In the genomic region with DNA sequence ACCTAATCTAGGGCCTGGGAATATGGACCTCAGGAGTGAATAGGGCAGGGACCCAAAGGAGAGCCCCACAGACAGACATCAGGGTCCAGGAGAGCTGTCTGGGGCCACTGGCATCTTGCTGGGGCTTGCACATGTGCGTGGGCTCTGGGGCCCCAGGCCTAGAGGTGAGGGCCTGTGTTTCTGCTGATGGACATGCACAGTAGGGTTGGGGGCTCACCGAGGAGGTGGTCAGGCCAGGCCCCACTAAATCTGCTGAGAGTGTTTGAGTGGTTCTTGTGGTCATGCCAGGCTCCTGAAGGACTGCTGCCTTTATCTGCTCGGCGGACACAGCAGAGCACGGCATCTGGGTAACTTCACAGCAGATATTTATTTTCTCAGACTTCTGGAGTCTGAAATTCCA, we compare ENCODE assay signal across 33 cellular contexts.
"Had no signal": no experiment of that assay in that cellular context is flagged by ENCODE, and none has a peak within 500 bp of the region (broad histone marks: within the 10 kb centered on the region; RNA-seq: fewer than 3 reads in every experiment).

No MANE protein-coding gene starts in this region.

- H3K4me3 ChIP-seq: adrenal gland, Peyer's patch, SK-N-MC had no signal

- H3K4me1 ChIP-seq: adrenal gland, Peyer's patch had no signal

- H3K9ac ChIP-seq: KMS-11 had no signal

- ATAC-seq: activated CD8-positive, alpha-beta memory T cell treated with anti-CD3 and anti-CD28 coated beads, Interleukin-2, amount 10 ng/mL, durations not matched to agents 7 days and 5 days; activated naive CD4-positive, alpha-beta T cell treated with anti-CD3 and anti-CD28 coated beads, Interleukin-2, amount 50 U/mL, for 72 hours; activated T-cell treated with anti-CD3 and anti-CD28 coated beads, Interleukin-2, amount 50 U/mL, for 72 hours; activated T-helper 17 cell treated with anti-CD3 and anti-CD28 coated beads, Interleukin-2, amount 50 U/mL, for 72 hours; PC-3 had no signal

- H3K27me3 ChIP-seq: adrenal gland, Peyer's patch had no signal

- H3K36me3 ChIP-seq: adrenal gland, Peyer's patch, WERI-Rb-1 had no signal

- H3K4me2 ChIP-seq: KMS-11 had no signal

- H3K9me3 ChIP-seq: adrenal gland, Peyer's patch had no signal

- H3K27ac ChIP-seq: adrenal gland, KMS-11, Peyer's patch, SK-N-MC, WERI-Rb-1 had no signal

- DNase-seq: activated CD4-positive, alpha-beta memory T cell treated with anti-CD3 and anti-CD28 coated beads, Interleukin-2, amount 10 ng/mL, durations not matched to agents 7 days and 5 days; activated CD4-positive, alpha-beta T cell treated with anti-CD3 and anti-CD28 coated beads for 1 hour; activated CD4-positive, alpha-beta T cell treated with anti-CD3 and anti-CD28 coated beads for 48 hours; activated CD4-positive, CD25-positive, alpha-beta regulatory T cell; activated CD8-positive, alpha-beta memory T cell treated with anti-CD3 and anti-CD28 coated beads for 24 hours; activated CD8-positive, alpha-beta memory T cell treated with anti-CD3 and anti-CD28 coated beads, Interleukin-2, amount 10 ng/mL, durations not matched to agents 7 days and 5 days; activated CD8-positive, alpha-beta memory T cell treated with anti-CD3 and anti-CD28 coated beads, Interleukin-2, amount 50 U/mL, for 48 hours; activated effector memory CD4-positive, alpha-beta T cell treated with anti-CD3 and anti-CD28 coated beads, Interleukin-2, amount 50 U/mL, for 16 hours; activated naive CD4-positive, alpha-beta T cell; activated T-cell treated with anti-CD3 and anti-CD28 coated beads, Interleukin-2, amount 50 U/mL, for 72 hours; adrenal gland; anterior cingulate cortex; MM.1S; MV-4-11; NCI-H1092; NCI-H1436 treated with DMSO at 0.1 percent for 48 hours; NCI-H187; NCI-H2029 treated with DMSO at 0.1 percent for 48 hours; NCI-H2107; NCI-H2171; NCI-H510A; NCI-H526; NCI-H748 treated with DMSO at 0.1 percent for 48 hours; NK-92 treated with Interleukin-12 subunit alpha and Interleukin-12 subunit beta, amount 100 ng/mL, for 24 hours; PC-3; RPMI8226; T1000; WERI-Rb-1 had no signal
